Comparison of ENCODE assay signal across 27 cellular contexts in the genomic region with DNA sequence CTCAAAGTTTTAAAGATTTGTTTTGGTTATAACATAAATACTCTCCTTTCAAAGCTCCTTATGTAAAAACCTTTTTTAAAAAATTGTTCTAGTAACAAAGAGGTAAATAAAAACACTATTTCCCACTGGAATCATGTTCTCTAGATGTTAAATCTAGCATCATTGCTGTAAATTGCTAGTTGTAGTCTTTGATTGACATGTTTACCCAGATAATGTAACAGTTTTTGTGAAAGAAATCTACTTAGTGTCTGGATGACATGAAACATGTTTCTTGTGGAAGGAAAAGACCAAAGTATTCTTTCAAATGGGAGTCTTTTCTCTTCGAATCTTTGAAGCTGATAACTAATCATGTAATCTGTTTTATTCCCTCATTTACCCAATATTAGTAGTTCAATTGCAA.
"Had no signal": no experiment of that assay in that cellular context is flagged by ENCODE, and none has a peak within 500 bp of the region (broad histone marks: within the 10 kb centered on the region; RNA-seq: fewer than 3 reads in every experiment).

No MANE protein-coding gene starts in this region.

- DNase-seq: islet precursor cell; left ventricle myocardium inferior; midbrain; mucosa of descending colon; naive thymus-derived CD4-positive, alpha-beta T cell; nucleus accumbens; right cardiac atrium; stimulated activated CD4-positive, alpha-beta T cell treated with anti-CD3 and anti-CD28 coated beads, Interleukin-12 subunit alpha, Interleukin-12 subunit beta, amount 100 ng/mL, for 4 hours; stimulated activated CD4-positive, alpha-beta T cell treated with anti-CD3 and anti-CD28 coated beads, Interleukin-15, amount 100 ng/mL, for 24 hours; stimulated activated CD4-positive, alpha-beta T cell treated with anti-CD3 and anti-CD28 coated beads, Interleukin-2, amount 100 ng/mL, for 24 hours; stimulated activated CD4-positive, alpha-beta T cell treated with anti-CD3 and anti-CD28 coated beads, Interleukin-4, amount 100 ng/mL, for 1 hour; stimulated activated naive B cell treated with anti-CD40 and anti-IgM and Interleukin-4, amounts not matched to agents 10 μg/mL and 1 μg/mL and 100 μg/mL, for 72 hours; stimulated activated naive CD8-positive, alpha-beta T cell treated with anti-CD3 and anti-CD28 coated beads, Interleukin-15, Interleukin-2, amounts not matched to agents 100 U/mL and 50 U/mL, for 24 hours; stomach; testis; thyroid gland; transverse colon; upper lobe of left lung had no signal

- H3K9me3 ChIP-seq: left ventricle myocardium inferior, mucosa of descending colon, stomach, testis, thyroid gland, transverse colon, vagina had no signal

- H3K27ac Mint-ChIP-seq: memory B cell; naive thymus-derived CD4-positive, alpha-beta T cell; natural killer cell treated with Interleukin-12 subunit alpha and Interleukin-12 subunit beta and Interleukin-15 and Interleukin-18, amount 100 ng/mL, for 72 hours; stimulated activated naive B cell treated with anti-CD40 and anti-IgM and Interleukin-4, amounts not matched to agents 10 μg/mL and 1 μg/mL and 100 μg/mL, for 72 hours had no signal

- H3K4me1 Mint-ChIP-seq: memory B cell; naive thymus-derived CD4-positive, alpha-beta T cell; stimulated activated naive B cell treated with anti-CD40 and anti-IgM and Interleukin-4, amounts not matched to agents 10 μg/mL and 1 μg/mL and 100 μg/mL, for 72 hours had no signal

- H3K27ac ChIP-seq: hepatocyte, left ventricle myocardium inferior, parathyroid adenoma, skin epidermis, stomach, testis, thyroid gland, transverse colon, upper lobe of left lung, vagina had no signal

- H3K4me2 ChIP-seq: hepatocyte had no signal

- H3K36me3 Mint-ChIP-seq: memory B cell; naive thymus-derived CD4-positive, alpha-beta T cell; natural killer cell treated with Interleukin-12 subunit alpha and Interleukin-12 subunit beta and Interleukin-15 and Interleukin-18, amount 100 ng/mL, for 72 hours; stimulated activated naive B cell treated with anti-CD40 and anti-IgM and Interleukin-4, amounts not matched to agents 10 μg/mL and 1 μg/mL and 100 μg/mL, for 72 hours had no signal

- H3K36me3 ChIP-seq: left ventricle myocardium inferior, stomach, thyroid gland, transverse colon, upper lobe of left lung, vagina had no signal

- H3K4me1 ChIP-seq: left ventricle myocardium inferior, parathyroid adenoma, stomach, testis, thyroid gland, transverse colon, upper lobe of left lung, vagina had no signal

- H3K4me3 ChIP-seq: hepatocyte, left ventricle myocardium inferior, lung, mucosa of descending colon, skin epidermis, stomach, testis, thyroid gland, transverse colon, upper lobe of left lung, vagina had no signal

- H3K9ac ChIP-seq: parathyroid adenoma had no signal

- ATAC-seq: mucosa of descending colon; naive thymus-derived CD4-positive, alpha-beta T cell; natural killer cell treated with Interleukin-12 subunit alpha and Interleukin-12 subunit beta and Interleukin-15 and Interleukin-18, amount 100 ng/mL, for 72 hours; right cardiac atrium; sciatic nerve; stimulated activated naive B cell treated with anti-CD40 and anti-IgM and Interleukin-4, amounts not matched to agents 10 μg/mL and 1 μg/mL and 100 μg/mL, for 72 hours; stimulated activated naive CD8-positive, alpha-beta T cell treated with anti-CD3 and anti-CD28 coated beads, Interleukin-15, Interleukin-2, amounts not matched to agents 100 U/mL and 50 U/mL, for 24 hours had no signal

- H2AFZ ChIP-seq: hepatocyte, parathyroid adenoma had no signal

- H3K79me2 ChIP-seq: hepatocyte, parathyroid adenoma had no signal

- H3K27me3 ChIP-seq: hepatocyte, stomach, testis, thyroid gland, transverse colon, upper lobe of left lung, vagina had no signal

- H3K27me3 Mint-ChIP-seq: memory B cell; naive thymus-derived CD4-positive, alpha-beta T cell; natural killer cell treated with Interleukin-12 subunit alpha and Interleukin-12 subunit beta and Interleukin-15 and Interleukin-18, amount 100 ng/mL, for 72 hours; stimulated activated naive B cell treated with anti-CD40 and anti-IgM and Interleukin-4, amounts not matched to agents 10 μg/mL and 1 μg/mL and 100 μg/mL, for 72 hours had no signal

- H3K4me3 Mint-ChIP-seq: memory B cell; naive thymus-derived CD4-positive, alpha-beta T cell; natural killer cell treated with Interleukin-12 subunit alpha and Interleukin-12 subunit beta and Interleukin-15 and Interleukin-18, amount 100 ng/mL, for 72 hours; neural crest cell; stimulated activated naive B cell treated with anti-CD40 and anti-IgM and Interleukin-4, amounts not matched to agents 10 μg/mL and 1 μg/mL and 100 μg/mL, for 72 hours had no signal
